ENCODE assay signal across 22 cellular contexts in the genomic region with DNA sequence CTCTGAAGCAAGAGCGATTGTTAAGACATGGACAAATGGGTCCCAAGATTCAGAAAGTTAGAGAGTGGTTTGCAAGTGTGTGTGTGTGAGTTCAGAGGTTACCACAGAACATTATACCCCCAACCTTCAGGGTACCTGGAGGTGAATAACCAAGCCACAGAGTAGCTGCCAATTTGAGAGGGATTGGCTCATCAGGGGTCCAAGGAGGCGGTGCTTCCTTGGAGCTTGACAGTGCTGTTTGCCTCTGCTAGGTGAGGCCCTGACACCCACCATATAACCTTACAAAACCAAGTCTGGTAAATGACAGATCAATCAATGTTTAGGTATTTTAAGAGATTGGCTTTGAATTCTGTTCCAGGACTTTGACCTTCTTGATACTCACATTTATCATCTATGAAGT. TPM values are rescaled to one million over a fixed set of nuclear protein-coding genes. Genes with fewer than 3 reads are reported as not detected.
A peak's percentile ranks its signal among the peaks of the same experiment; 100 is the strongest.
DNase-seq lines count a peak whose midpoint lies in the region; ATAC-seq and TF ChIP-seq lines count a peak whose summit lies in the region.
"Had no signal": no experiment of that assay in that cellular context is flagged by ENCODE, and none has a peak within 500 bp of the region (broad histone marks: within the 10 kb centered on the region; RNA-seq: fewer than 3 reads in every experiment).

No MANE protein-coding gene starts in this region.

- peak overlapping the region in 3 of 5 experiments; percentile 73 to 93 (median 79) for H3K27ac Mint-ChIP-seq in brain
- H3K27ac Mint-ChIP-seq in mesothelial cell of epicardium, result peak overlapping the region; percentile 95
- H3K27ac Mint-ChIP-seq: activated B cell treated with CpG ODN at 0.5 μM for 24 hours; activated CD8-positive, alpha-beta T cell treated with anti-CD3 and anti-CD28 coated beads, Interleukin-2, amount 10 ng/mL, durations not matched to agents 7 days and 5 days; activated naive CD4-positive, alpha-beta T cell treated with anti-CD3 and anti-CD28 coated beads, Interleukin-2, amount 50 U/mL, for 72 hours; immature natural killer cell; natural killer cell treated with Interleukin-12 subunit alpha and Interleukin-12 subunit beta and Interleukin-15 and Interleukin-18, amount 100 ng/mL, for 72 hours; stimulated activated memory B cell treated with anti-CD40 and anti-IgM and Interleukin-4, amounts not matched to agents 10 μg/mL and 1 μg/mL and 100 μg/mL, for 72 hours had no signal

- DNase-seq in mesothelial cell of epicardium (ENCODE audit: low spot score in 2 of 2, unreplicated experiment in 2 of 2), result no peak
- DNase-seq in suprapubic skin (ENCODE audit: low spot score in 2 of 2), result no peak
- no peak for DNase-seq in spleen
- DNase-seq in activated CD4-positive, alpha-beta T cell treated with anti-CD3 and anti-CD28 coated beads, Interleukin-2, amount 50 U/mL, for 4 hours, result no peak
- DNase-seq: activated B cell treated with CpG ODN at 0.5 μM for 24 hours; activated CD8-positive, alpha-beta T cell treated with anti-CD3 and anti-CD28 coated beads, Interleukin-2, amount 10 ng/mL, durations not matched to agents 7 days and 5 days; activated T-cell treated with anti-CD3 and anti-CD28 coated beads, Interleukin-2, amount 50 U/mL, for 4 hours; DND-41; immature natural killer cell; NCI-H1092; NCI-H2081 treated with DMSO at 0.1 percent for 48 hours; T-helper 2 cell had no signal

- ATAC-seq in HG03460 (IDR thresholded peaks at IDR 0.05; ENCODE audit: unreplicated experiment), result no peak
- no peak for ATAC-seq in GM21381 (IDR thresholded peaks at IDR 0.05; ENCODE audit: unreplicated experiment)
- ATAC-seq: activated CD8-positive, alpha-beta T cell treated with anti-CD3 and anti-CD28 coated beads, Interleukin-2, amount 10 ng/mL, durations not matched to agents 7 days and 5 days; activated naive CD4-positive, alpha-beta T cell treated with anti-CD3 and anti-CD28 coated beads, Interleukin-2, amount 50 U/mL, for 72 hours; activated T-cell treated with anti-CD3 and anti-CD28 coated beads, Interleukin-2, amount 50 U/mL, for 4 hours; natural killer cell treated with Interleukin-12 subunit alpha and Interleukin-12 subunit beta and Interleukin-15 and Interleukin-18, amount 100 ng/mL, for 72 hours; stimulated activated memory B cell treated with anti-CD40 and anti-IgM and Interleukin-4, amounts not matched to agents 10 μg/mL and 1 μg/mL and 100 μg/mL, for 72 hours had no signal

- H3K9me3 ChIP-seq in HUES48 (ENCODE audit: control insufficient read depth, insufficient read depth, low read length), result no peaks in the 10 kb centered on the region
- no peaks in the 10 kb centered on the region for H3K9me3 ChIP-seq in suprapubic skin
- no peaks in the 10 kb centered on the region for H3K9me3 ChIP-seq in spleen
- H3K9me3 ChIP-seq: lower lobe of right lung had no signal

- H3K36me3 Mint-ChIP-seq in brain, result peaks cover 8% of the 10 kb centered on the region
- no peaks in the 10 kb centered on the region for H3K36me3 Mint-ChIP-seq in mesothelial cell of epicardium
- H3K36me3 Mint-ChIP-seq: immature natural killer cell; natural killer cell treated with Interleukin-12 subunit alpha and Interleukin-12 subunit beta and Interleukin-15 and Interleukin-18, amount 100 ng/mL, for 72 hours; stimulated activated memory B cell treated with anti-CD40 and anti-IgM and Interleukin-4, amounts not matched to agents 10 μg/mL and 1 μg/mL and 100 μg/mL, for 72 hours had no signal

- H3K9me3 Mint-ChIP-seq in brain (no peaks in the 10 kb centered on the region), mesothelial cell of epicardium (no peaks in the 10 kb centered on the region)
- H3K9me3 Mint-ChIP-seq: activated B cell treated with CpG ODN at 0.5 μM for 24 hours had no signal

- no peaks in the 10 kb centered on the region for H3K27me3 ChIP-seq in HUES48 (ENCODE audit: control insufficient read depth, insufficient read depth, low read length)
- no peaks in the 10 kb centered on the region for H3K27me3 ChIP-seq in suprapubic skin
- H3K27me3 ChIP-seq in spleen (replicated peaks in 1 of 7), result no peaks in the 10 kb centered on the region

- no peak overlapping the region for H3K9ac ChIP-seq in HUES48 (ENCODE audit: low read depth, low read length)

- TF ChIP-seq EP300 in suprapubic skin (IDR thresholded peaks at IDR 0.05), result no peak

- no peak for TF ChIP-seq POLR2A in suprapubic skin (IDR thresholded peaks at IDR 0.05)
- TF ChIP-seq POLR2A in spleen (IDR thresholded peaks at IDR 0.05), result no peak

- peak overlapping the region; percentile 35 for H3K27ac ChIP-seq in HUES48 (ENCODE audit: low read depth, low read length)
- H3K27ac ChIP-seq in suprapubic skin, result peak overlapping the region; percentile 81
- no peak overlapping the region for H3K27ac ChIP-seq in spleen

- H3K36me3 ChIP-seq in HUES48 (ENCODE audit: control insufficient read depth, insufficient read depth, low read length) (no peaks in the 10 kb centered on the region; the same call in 1 of the 2 replicates), suprapubic skin (no peaks in the 10 kb centered on the region), spleen (no peaks in the 10 kb centered on the region)
- H3K36me3 ChIP-seq: lower lobe of right lung had no signal

- H3K4me1 ChIP-seq in HUES48 (ENCODE audit: control insufficient read depth, insufficient read depth, low read length) (peaks cover 13% of the 10 kb centered on the region; the same call in 1 of the 2 replicates), suprapubic skin (peaks cover 28% of the 10 kb centered on the region), spleen (peaks cover 0 to 17% (median 9%) of the 10 kb centered on the region in 6 donors)

- intact Hi-C loops in spleen (cut with DNase I; ENCODE audit: low total_unique reads), result no loop called here

- peaks cover 21% of the 10 kb centered on the region for H3K4me1 Mint-ChIP-seq in brain
- peaks cover 47% of the 10 kb centered on the region for H3K4me1 Mint-ChIP-seq in mesothelial cell of epicardium
- H3K4me1 Mint-ChIP-seq: activated B cell treated with CpG ODN at 0.5 μM for 24 hours; immature natural killer cell; stimulated activated memory B cell treated with anti-CD40 and anti-IgM and Interleukin-4, amounts not matched to agents 10 μg/mL and 1 μg/mL and 100 μg/mL, for 72 hours had no signal

- H3K4me3 Mint-ChIP-seq in brain (no peak overlapping the region), mesothelial cell of epicardium (no peak overlapping the region)
- H3K4me3 Mint-ChIP-seq: activated B cell treated with CpG ODN at 0.5 μM for 24 hours; activated CD8-positive, alpha-beta T cell treated with anti-CD3 and anti-CD28 coated beads, Interleukin-2, amount 10 ng/mL, durations not matched to agents 7 days and 5 days; activated T-cell treated with anti-CD3 and anti-CD28 coated beads, Interleukin-2, amount 50 U/mL, for 4 hours; immature natural killer cell; natural killer cell treated with Interleukin-12 subunit alpha and Interleukin-12 subunit beta and Interleukin-15 and Interleukin-18, amount 100 ng/mL, for 72 hours; stimulated activated memory B cell treated with anti-CD40 and anti-IgM and Interleukin-4, amounts not matched to agents 10 μg/mL and 1 μg/mL and 100 μg/mL, for 72 hours had no signal

- TF ChIP-seq CTCF in brain (conservative IDR thresholded peaks at IDR 0.05), result no peak
- no peak for TF ChIP-seq CTCF in mesothelial cell of epicardium (IDR thresholded peaks at IDR 0.05; ENCODE audit: unreplicated experiment)
- no peak for TF ChIP-seq CTCF in suprapubic skin (IDR thresholded peaks at IDR 0.05)
- no peak for TF ChIP-seq CTCF in spleen (IDR thresholded peaks at IDR 0.05 in 8 of 11, conservative IDR thresholded peaks at IDR 0.05 in 3 of 11)

- WGBS in suprapubic skin, result 50% methylated on average over 2 of the region's 2 CpGs
- 54 to 98% (median 91%) methylated on average over 2 of the region's 2 CpGs for WGBS in spleen, 5 donors

- H3K4me3 ChIP-seq in HUES48 (ENCODE audit: low read depth, low read length), result no peak overlapping the region
- no peak overlapping the region for H3K4me3 ChIP-seq in suprapubic skin
- no peak overlapping the region for H3K4me3 ChIP-seq in spleen
- H3K4me3 ChIP-seq: lower lobe of right lung had no signal

- H3K27me3 Mint-ChIP-seq in brain, result no peaks in the 10 kb centered on the region
- no peaks in the 10 kb centered on the region for H3K27me3 Mint-ChIP-seq in mesothelial cell of epicardium (ENCODE audit: low read depth)
- H3K27me3 Mint-ChIP-seq: activated B cell treated with CpG ODN at 0.5 μM for 24 hours; natural killer cell treated with Interleukin-12 subunit alpha and Interleukin-12 subunit beta and Interleukin-15 and Interleukin-18, amount 100 ng/mL, for 72 hours; stimulated activated memory B cell treated with anti-CD40 and anti-IgM and Interleukin-4, amounts not matched to agents 10 μg/mL and 1 μg/mL and 100 μg/mL, for 72 hours had no signal

RNA-seq across cellular contexts. Expression of gene LRTM1, which starts 35.7 kb away (rescaled TPM):
- polyA plus RNA-seq in brain (ENCODE audit: insufficient read depth, low read depth, low replicate concordance), result not detected
- total RNA-seq in mesothelial cell of epicardium, result not detected in 3 replicates
- not detected for total RNA-seq in suprapubic skin
- 10 to 100 TPM in 1 of 7 donors, 1 to 10 TPM in 6; 4.3 to 14.0 (median 6.9) TPM for total RNA-seq in spleen
- 10 to 100 TPM in 1 of 3 donors, 1 to 10 TPM in 2; 1.6 to 14.1 (median 4.0) TPM for polyA plus RNA-seq in spleen
- total RNA-seq: activated B cell treated with CpG ODN at 0.5 μM for 24 hours; activated CD8-positive, alpha-beta T cell treated with anti-CD3 and anti-CD28 coated beads, Interleukin-2, amount 10 ng/mL, durations not matched to agents 7 days and 5 days; activated naive CD4-positive, alpha-beta T cell treated with anti-CD3 and anti-CD28 coated beads, Interleukin-2, amount 50 U/mL, for 72 hours; activated T-cell treated with anti-CD3 and anti-CD28 coated beads, Interleukin-2, amount 50 U/mL, for 4 hours; bronchial epithelial cell; fibroblast of lung; lower lobe of right lung; natural killer cell treated with Interleukin-12 subunit alpha and Interleukin-12 subunit beta and Interleukin-15 and Interleukin-18, amount 100 ng/mL, for 72 hours had no signal
- polyA plus RNA-seq: immature natural killer cell had no signal

Comparison
In these comparisons a context has a peak if more than half of its experiments do, and no peak if none do; other contexts are left out.
1. H3K27ac ChIP-seq: peak in HUES48 (single experiment) and suprapubic skin (single experiment); none in spleen (0 of 8).